In genomic region chr7:111527545-111527944, GRCh38 we compare ENCODE assay signal across 10 cellular contexts. TPM values are rescaled to one million over a fixed set of nuclear protein-coding genes. Genes with fewer than 3 reads are reported as not detected.
DNase-seq lines count a peak whose midpoint lies in the region; ATAC-seq and TF ChIP-seq lines count a peak whose summit lies in the region.
"Had no signal": no experiment of that assay in that cellular context is flagged by ENCODE, and none has a peak within 500 bp of the region (broad histone marks: within the 10 kb centered on the region; RNA-seq: fewer than 3 reads in every experiment).

No MANE protein-coding gene starts in this region.

- H3K4me1 Mint-ChIP-seq in naive B cell = peaks cover 23 to 38% (median 30%) of the 10 kb centered on the region in 3 donors

- H3K9me3 ChIP-seq in tibial nerve = no peaks in the 10 kb centered on the region
- H3K9me3 ChIP-seq: heart right ventricle had no signal

- H3K4me3 ChIP-seq in tibial nerve = no peak overlapping the region
- H3K4me3 ChIP-seq: heart right ventricle had no signal

- H3K27ac Mint-ChIP-seq in naive B cell = peak overlapping the region in 4 of 6 donors; percentile 33 to 72 (median 59)
- H3K27ac Mint-ChIP-seq: dendritic cell treated with granulocyte-macrophage colony-stimulating factor and Interleukin-4, amounts not matched to agents 40 ng/mL and 50 ng/mL, for 4 days had no signal

- TF ChIP-seq POLR2A in tibial nerve (IDR thresholded peaks at IDR 0.05) = no peak

- no peak for TF ChIP-seq CTCF in tibial nerve (IDR thresholded peaks at IDR 0.05)

- DNase-seq in naive B cell (peak; percentile 5), COLO668 (lab: John Stamatoyannopoulos, UW; ENCODE audit: unreplicated experiment) (no peak), tibial nerve (ENCODE audit: low spot score in 2 of 2) (no peak), NCI-H187 treated with DMSO at 0.1 percent for 48 hours (lab: John Stamatoyannopoulos, UW) (no peak)
- DNase-seq: heart right ventricle, NCI-H510A treated with DMSO at 0.1 percent for 48 hours had no signal

- TF ChIP-seq EP300 in tibial nerve (IDR thresholded peaks at IDR 0.05) = no peak

- WGBS in tibial nerve, 2 donors = 78 to 82% methylated on average over 2 of the region's 2 CpGs

- ATAC-seq in GM19023 (IDR thresholded peaks at IDR 0.05; ENCODE audit: unreplicated experiment) (peak; percentile 90), GM21786 (IDR thresholded peaks at IDR 0.05; ENCODE audit: unreplicated experiment) (peak; percentile 76), HG03432 (IDR thresholded peaks at IDR 0.05; ENCODE audit: unreplicated experiment) (peak; percentile 88), naive B cell (ENCODE audit: low read depth in 2 of 2) (peak; percentile 42 to 50)
- ATAC-seq: heart right ventricle had no signal

- no peaks in the 10 kb centered on the region for H3K27me3 ChIP-seq in tibial nerve
- H3K27me3 ChIP-seq: heart right ventricle had no signal

- H3K9me3 Mint-ChIP-seq in naive B cell = no peaks in the 10 kb centered on the region

- H3K27me3 Mint-ChIP-seq in naive B cell = no peaks in the 10 kb centered on the region
- H3K27me3 Mint-ChIP-seq: dendritic cell treated with granulocyte-macrophage colony-stimulating factor and Interleukin-4, amounts not matched to agents 40 ng/mL and 50 ng/mL, for 4 days had no signal

- peaks cover 0 to 26% (median 4%) of the 10 kb centered on the region in 4 donors for H3K4me1 ChIP-seq in tibial nerve

- H3K4me3 Mint-ChIP-seq in naive B cell = peak overlapping the region in 2 of 8 donors; percentile 34 to 65
- H3K4me3 Mint-ChIP-seq: dendritic cell treated with granulocyte-macrophage colony-stimulating factor and Interleukin-4, amounts not matched to agents 40 ng/mL and 50 ng/mL, for 4 days had no signal

- peaks cover 0 to 5% of the 10 kb centered on the region in 2 donors for H3K36me3 Mint-ChIP-seq in naive B cell

- H3K27ac ChIP-seq in tibial nerve = no peak overlapping the region
- H3K27ac ChIP-seq: heart right ventricle had no signal

- H3K36me3 ChIP-seq in tibial nerve = no peaks in the 10 kb centered on the region
- H3K36me3 ChIP-seq: heart right ventricle had no signal

RNA-seq across cellular contexts. Expression of gene IMMP2L, which starts 34.7 kb away (rescaled TPM):
- 10 to 100 TPM; 14.9 to 34.0 (median 25.9) TPM for polyA plus RNA-seq in naive B cell (ENCODE audit: low read depth in 6 of 6)
- total RNA-seq in tibial nerve = 10 to 100 TPM; 13.5 to 23.7 (median 18.3) TPM
